Comparison of ENCODE assay signal across 1 cellular context in the genomic region with DNA sequence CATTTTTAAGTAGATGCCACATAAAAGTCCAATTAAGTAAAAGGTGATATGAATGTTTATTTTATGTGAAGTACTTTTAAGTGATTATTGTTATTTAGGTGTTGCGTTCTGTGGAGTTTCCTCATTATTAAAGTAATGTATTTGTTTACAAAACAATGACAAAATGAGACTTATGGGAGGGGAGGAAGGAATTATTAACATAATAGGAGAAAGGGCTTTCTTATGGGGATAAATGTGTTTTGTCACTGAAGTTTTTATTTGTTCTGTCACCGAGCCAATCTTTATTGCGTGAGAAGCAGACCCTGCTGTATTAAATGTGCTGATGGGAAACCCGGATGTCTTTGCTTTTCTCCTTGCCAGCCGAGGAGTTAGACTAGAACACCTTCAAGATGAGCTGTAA.
TF ChIP-seq lines count a peak whose summit lies in the region.

No MANE protein-coding gene starts in this region.

TF ChIP-seq in HEK293, 187 proteins besides CTCF, POLR2A, EP300 and RAD21 (continued from another document and continues in another):
- TF ChIP-seq, protein P1, sequence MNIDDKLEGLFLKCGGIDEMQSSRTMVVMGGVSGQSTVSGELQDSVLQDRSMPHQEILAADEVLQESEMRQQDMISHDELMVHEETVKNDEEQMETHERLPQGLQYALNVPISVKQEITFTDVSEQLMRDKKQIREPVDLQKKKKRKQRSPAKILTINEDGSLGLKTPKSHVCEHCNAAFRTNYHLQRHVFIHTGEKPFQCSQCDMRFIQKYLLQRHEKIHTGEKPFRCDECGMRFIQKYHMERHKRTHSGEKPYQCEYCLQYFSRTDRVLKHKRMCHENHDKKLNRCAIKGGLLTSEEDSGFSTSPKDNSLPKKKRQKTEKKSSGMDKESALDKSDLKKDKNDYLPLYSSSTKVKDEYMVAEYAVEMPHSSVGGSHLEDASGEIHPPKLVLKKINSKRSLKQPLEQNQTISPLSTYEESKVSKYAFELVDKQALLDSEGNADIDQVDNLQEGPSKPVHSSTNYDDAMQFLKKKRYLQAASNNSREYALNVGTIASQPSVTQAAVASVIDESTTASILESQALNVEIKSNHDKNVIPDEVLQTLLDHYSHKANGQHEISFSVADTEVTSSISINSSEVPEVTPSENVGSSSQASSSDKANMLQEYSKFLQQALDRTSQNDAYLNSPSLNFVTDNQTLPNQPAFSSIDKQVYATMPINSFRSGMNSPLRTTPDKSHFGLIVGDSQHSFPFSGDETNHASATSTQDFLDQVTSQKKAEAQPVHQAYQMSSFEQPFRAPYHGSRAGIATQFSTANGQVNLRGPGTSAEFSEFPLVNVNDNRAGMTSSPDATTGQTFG (tag by site-specific recombination; IDR thresholded peaks at IDR 0.05; ENCODE audit: borderline replicate concordance), result no peak
- TF ChIP-seq, protein P2, sequence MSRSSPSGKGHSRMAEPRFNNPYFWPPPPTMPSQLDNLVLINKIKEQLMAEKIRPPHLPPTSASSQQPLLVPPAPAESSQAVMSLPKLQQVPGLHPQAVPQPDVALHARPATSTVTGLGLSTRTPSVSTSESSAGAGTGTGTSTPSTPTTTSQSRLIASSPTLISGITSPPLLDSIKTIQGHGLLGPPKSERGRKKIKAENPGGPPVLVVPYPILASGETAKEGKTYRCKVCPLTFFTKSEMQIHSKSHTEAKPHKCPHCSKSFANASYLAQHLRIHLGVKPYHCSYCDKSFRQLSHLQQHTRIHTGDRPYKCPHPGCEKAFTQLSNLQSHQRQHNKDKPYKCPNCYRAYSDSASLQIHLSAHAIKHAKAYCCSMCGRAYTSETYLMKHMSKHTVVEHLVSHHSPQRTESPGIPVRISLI (tag by site-specific recombination; IDR thresholded peaks at IDR 0.05), result peak; percentile 32; the same call in 1 of the 2 replicates
- TF ChIP-seq WT1 (tag by site-specific recombination; IDR thresholded peaks at IDR 0.05), result peak; percentile 98
- TF ChIP-seq ZXDB (tag by site-specific recombination; IDR thresholded peaks at IDR 0.05), result peak; percentile 93
- TF ChIP-seq, protein P3, sequence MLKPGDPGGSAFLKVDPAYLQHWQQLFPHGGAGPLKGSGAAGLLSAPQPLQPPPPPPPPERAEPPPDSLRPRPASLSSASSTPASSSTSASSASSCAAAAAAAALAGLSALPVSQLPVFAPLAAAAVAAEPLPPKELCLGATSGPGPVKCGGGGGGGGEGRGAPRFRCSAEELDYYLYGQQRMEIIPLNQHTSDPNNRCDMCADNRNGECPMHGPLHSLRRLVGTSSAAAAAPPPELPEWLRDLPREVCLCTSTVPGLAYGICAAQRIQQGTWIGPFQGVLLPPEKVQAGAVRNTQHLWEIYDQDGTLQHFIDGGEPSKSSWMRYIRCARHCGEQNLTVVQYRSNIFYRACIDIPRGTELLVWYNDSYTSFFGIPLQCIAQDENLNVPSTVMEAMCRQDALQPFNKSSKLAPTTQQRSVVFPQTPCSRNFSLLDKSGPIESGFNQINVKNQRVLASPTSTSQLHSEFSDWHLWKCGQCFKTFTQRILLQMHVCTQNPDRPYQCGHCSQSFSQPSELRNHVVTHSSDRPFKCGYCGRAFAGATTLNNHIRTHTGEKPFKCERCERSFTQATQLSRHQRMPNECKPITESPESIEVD (tag by site-specific recombination; IDR thresholded peaks at IDR 0.05), result peak; percentile 99
- TF ChIP-seq ZNF335 (tag by site-specific recombination; conservative IDR thresholded peaks at IDR 0.05), result no peak
- peak; percentile 6; the same call in 1 of the 2 replicates for TF ChIP-seq GLI2 (tag by site-specific recombination; IDR thresholded peaks at IDR 0.05; ENCODE audit: borderline replicate concordance, low read depth)
- no peak for TF ChIP-seq TRIM28 (IDR thresholded peaks at IDR 0.05; ENCODE audit: borderline replicate concordance, low read length)
- 0 out of 2 replicates have a peak, but pooled peaks have one; percentile 9 for TF ChIP-seq ZNF184 (tag by site-specific recombination; IDR thresholded peaks at IDR 0.05)
- TF ChIP-seq PRDM1 (tag by site-specific recombination; IDR thresholded peaks at IDR 0.05), result peak; percentile 80
- TF ChIP-seq ZNF560 (tag by site-specific recombination; IDR thresholded peaks at IDR 0.05; ENCODE audit: borderline replicate concordance), result no peak
- TF ChIP-seq ZNF792 (tag by site-specific recombination; IDR thresholded peaks at IDR 0.05), result no peak
- TF ChIP-seq ZNF677 (tag by site-specific recombination; IDR thresholded peaks at IDR 0.05), result no peak
- TF ChIP-seq HOXC10 (CRISPR knock-in tag; IDR thresholded peaks at IDR 0.05), result no peak
- TF ChIP-seq, protein P4, sequence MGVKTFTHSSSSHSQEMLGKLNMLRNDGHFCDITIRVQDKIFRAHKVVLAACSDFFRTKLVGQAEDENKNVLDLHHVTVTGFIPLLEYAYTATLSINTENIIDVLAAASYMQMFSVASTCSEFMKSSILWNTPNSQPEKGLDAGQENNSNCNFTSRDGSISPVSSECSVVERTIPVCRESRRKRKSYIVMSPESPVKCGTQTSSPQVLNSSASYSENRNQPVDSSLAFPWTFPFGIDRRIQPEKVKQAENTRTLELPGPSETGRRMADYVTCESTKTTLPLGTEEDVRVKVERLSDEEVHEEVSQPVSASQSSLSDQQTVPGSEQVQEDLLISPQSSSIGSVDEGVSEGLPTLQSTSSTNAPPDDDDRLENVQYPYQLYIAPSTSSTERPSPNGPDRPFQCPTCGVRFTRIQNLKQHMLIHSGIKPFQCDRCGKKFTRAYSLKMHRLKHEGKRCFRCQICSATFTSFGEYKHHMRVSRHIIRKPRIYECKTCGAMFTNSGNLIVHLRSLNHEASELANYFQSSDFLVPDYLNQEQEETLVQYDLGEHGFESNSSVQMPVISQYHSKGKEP (tag by site-specific recombination; IDR thresholded peaks at IDR 0.05), result 0 out of 2 replicates have a peak, but pooled peaks have one; percentile 26
- no peak for TF ChIP-seq ZNF169 (tag by site-specific recombination; IDR thresholded peaks at IDR 0.05)
- TF ChIP-seq, protein P5, sequence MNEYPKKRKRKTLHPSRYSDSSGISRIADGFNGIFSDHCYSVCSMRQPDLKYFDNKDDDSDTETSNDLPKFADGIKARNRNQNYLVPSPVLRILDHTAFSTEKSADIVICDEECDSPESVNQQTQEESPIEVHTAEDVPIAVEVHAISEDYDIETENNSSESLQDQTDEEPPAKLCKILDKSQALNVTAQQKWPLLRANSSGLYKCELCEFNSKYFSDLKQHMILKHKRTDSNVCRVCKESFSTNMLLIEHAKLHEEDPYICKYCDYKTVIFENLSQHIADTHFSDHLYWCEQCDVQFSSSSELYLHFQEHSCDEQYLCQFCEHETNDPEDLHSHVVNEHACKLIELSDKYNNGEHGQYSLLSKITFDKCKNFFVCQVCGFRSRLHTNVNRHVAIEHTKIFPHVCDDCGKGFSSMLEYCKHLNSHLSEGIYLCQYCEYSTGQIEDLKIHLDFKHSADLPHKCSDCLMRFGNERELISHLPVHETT (tag by site-specific recombination; IDR thresholded peaks at IDR 0.05), result peak; percentile 37; the same call in 1 of the 2 replicates
- peak; percentile 93 for TF ChIP-seq ZNF843 (tag by site-specific recombination; IDR thresholded peaks at IDR 0.05)
- TF ChIP-seq, protein P6, sequence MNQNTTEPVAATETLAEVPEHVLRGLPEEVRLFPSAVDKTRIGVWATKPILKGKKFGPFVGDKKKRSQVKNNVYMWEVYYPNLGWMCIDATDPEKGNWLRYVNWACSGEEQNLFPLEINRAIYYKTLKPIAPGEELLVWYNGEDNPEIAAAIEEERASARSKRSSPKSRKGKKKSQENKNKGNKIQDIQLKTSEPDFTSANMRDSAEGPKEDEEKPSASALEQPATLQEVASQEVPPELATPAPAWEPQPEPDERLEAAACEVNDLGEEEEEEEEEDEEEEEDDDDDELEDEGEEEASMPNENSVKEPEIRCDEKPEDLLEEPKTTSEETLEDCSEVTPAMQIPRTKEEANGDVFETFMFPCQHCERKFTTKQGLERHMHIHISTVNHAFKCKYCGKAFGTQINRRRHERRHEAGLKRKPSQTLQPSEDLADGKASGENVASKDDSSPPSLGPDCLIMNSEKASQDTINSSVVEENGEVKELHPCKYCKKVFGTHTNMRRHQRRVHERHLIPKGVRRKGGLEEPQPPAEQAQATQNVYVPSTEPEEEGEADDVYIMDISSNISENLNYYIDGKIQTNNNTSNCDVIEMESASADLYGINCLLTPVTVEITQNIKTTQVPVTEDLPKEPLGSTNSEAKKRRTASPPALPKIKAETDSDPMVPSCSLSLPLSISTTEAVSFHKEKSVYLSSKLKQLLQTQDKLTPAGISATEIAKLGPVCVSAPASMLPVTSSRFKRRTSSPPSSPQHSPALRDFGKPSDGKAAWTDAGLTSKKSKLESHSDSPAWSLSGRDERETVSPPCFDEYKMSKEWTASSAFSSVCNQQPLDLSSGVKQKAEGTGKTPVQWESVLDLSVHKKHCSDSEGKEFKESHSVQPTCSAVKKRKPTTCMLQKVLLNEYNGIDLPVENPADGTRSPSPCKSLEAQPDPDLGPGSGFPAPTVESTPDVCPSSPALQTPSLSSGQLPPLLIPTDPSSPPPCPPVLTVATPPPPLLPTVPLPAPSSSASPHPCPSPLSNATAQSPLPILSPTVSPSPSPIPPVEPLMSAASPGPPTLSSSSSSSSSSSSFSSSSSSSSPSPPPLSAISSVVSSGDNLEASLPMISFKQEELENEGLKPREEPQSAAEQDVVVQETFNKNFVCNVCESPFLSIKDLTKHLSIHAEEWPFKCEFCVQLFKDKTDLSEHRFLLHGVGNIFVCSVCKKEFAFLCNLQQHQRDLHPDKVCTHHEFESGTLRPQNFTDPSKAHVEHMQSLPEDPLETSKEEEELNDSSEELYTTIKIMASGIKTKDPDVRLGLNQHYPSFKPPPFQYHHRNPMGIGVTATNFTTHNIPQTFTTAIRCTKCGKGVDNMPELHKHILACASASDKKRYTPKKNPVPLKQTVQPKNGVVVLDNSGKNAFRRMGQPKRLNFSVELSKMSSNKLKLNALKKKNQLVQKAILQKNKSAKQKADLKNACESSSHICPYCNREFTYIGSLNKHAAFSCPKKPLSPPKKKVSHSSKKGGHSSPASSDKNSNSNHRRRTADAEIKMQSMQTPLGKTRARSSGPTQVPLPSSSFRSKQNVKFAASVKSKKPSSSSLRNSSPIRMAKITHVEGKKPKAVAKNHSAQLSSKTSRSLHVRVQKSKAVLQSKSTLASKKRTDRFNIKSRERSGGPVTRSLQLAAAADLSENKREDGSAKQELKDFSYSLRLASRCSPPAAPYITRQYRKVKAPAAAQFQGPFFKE (tag by site-specific recombination; IDR thresholded peaks at IDR 0.05; ENCODE audit: borderline replicate concordance), result no peak
- peak; percentile 79 for TF ChIP-seq IKZF3 (tag by site-specific recombination; IDR thresholded peaks at IDR 0.05)
- TF ChIP-seq ZNF37A (tag by site-specific recombination; IDR thresholded peaks at IDR 0.05), result no peak
- TF ChIP-seq, protein P7, sequence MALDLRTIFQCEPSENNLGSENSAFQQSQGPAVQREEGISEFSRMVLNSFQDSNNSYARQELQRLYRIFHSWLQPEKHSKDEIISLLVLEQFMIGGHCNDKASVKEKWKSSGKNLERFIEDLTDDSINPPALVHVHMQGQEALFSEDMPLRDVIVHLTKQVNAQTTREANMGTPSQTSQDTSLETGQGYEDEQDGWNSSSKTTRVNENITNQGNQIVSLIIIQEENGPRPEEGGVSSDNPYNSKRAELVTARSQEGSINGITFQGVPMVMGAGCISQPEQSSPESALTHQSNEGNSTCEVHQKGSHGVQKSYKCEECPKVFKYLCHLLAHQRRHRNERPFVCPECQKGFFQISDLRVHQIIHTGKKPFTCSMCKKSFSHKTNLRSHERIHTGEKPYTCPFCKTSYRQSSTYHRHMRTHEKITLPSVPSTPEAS (tag by site-specific recombination; IDR thresholded peaks at IDR 0.05), result peak; percentile 40
- no peak for TF ChIP-seq ZNF23 (tag by site-specific recombination; IDR thresholded peaks at IDR 0.05; ENCODE audit: borderline replicate concordance)
- TF ChIP-seq, protein P8, sequence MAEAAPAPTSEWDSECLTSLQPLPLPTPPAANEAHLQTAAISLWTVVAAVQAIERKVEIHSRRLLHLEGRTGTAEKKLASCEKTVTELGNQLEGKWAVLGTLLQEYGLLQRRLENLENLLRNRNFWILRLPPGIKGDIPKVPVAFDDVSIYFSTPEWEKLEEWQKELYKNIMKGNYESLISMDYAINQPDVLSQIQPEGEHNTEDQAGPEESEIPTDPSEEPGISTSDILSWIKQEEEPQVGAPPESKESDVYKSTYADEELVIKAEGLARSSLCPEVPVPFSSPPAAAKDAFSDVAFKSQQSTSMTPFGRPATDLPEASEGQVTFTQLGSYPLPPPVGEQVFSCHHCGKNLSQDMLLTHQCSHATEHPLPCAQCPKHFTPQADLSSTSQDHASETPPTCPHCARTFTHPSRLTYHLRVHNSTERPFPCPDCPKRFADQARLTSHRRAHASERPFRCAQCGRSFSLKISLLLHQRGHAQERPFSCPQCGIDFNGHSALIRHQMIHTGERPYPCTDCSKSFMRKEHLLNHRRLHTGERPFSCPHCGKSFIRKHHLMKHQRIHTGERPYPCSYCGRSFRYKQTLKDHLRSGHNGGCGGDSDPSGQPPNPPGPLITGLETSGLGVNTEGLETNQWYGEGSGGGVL (tag by site-specific recombination; IDR thresholded peaks at IDR 0.05), result peak; percentile 31; the same call in 1 of the 2 replicates
- no peak for TF ChIP-seq ZNF292 (tag by site-specific recombination; IDR thresholded peaks at IDR 0.05; ENCODE audit: borderline replicate concordance, low read depth)
- TF ChIP-seq, protein P9, sequence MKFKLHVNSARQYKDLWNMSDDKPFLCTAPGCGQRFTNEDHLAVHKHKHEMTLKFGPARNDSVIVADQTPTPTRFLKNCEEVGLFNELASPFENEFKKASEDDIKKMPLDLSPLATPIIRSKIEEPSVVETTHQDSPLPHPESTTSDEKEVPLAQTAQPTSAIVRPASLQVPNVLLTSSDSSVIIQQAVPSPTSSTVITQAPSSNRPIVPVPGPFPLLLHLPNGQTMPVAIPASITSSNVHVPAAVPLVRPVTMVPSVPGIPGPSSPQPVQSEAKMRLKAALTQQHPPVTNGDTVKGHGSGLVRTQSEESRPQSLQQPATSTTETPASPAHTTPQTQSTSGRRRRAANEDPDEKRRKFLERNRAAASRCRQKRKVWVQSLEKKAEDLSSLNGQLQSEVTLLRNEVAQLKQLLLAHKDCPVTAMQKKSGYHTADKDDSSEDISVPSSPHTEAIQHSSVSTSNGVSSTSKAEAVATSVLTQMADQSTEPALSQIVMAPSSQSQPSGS (tag by site-specific recombination; IDR thresholded peaks at IDR 0.05; ENCODE audit: low read depth), result no peak
- no peak for TF ChIP-seq ZNF768 (tag by site-specific recombination; IDR thresholded peaks at IDR 0.05)
- TF ChIP-seq ZNF623 (tag by site-specific recombination; IDR thresholded peaks at IDR 0.05), result peak; percentile 7
- TF ChIP-seq ZNF174 (tag by site-specific recombination; IDR thresholded peaks at IDR 0.05), result no peak
- no peak for TF ChIP-seq ZNF114 (tag by site-specific recombination; IDR thresholded peaks at IDR 0.05)
